Comparison of ENCODE assay signal across 8 cellular contexts in genomic region chr3:112303811-112304325, GRCh38. TPM values are rescaled to one million over a fixed set of nuclear protein-coding genes. Genes with fewer than 3 reads are reported as not detected.
DNase-seq lines count a peak whose midpoint lies in the region; ATAC-seq and TF ChIP-seq lines count a peak whose summit lies in the region.

No MANE protein-coding gene starts in this region.

- H3K4me3 ChIP-seq in GM12875 (ENCODE audit: low read depth, low read length) (peak overlapping the region; percentile 30), lung (no peak overlapping the region), upper lobe of right lung (peak overlapping the region; percentile 33)

- intact Hi-C loops in upper lobe of right lung (cut with DNase I), result no loop called here

- no peaks in the 10 kb centered on the region for H3K4me1 Mint-ChIP-seq in chondrocyte (ENCODE audit: low read depth)

- DNase-seq in cerebellar cortex (ENCODE audit: low spot score) (peak; percentile 31), lung (ENCODE audit: low spot score) (no peak), upper lobe of right lung (no peak), NCI-H1694 treated with DMSO at 0.1 percent for 48 hours (lab: John Stamatoyannopoulos, UW) (no peak), chondrocyte (ENCODE audit: low spot score) (no peak)
- DNase-seq in stimulated activated CD4-positive, alpha-beta T cell treated with anti-CD3 and anti-CD28 coated beads, Interleukin-4, amount 100 ng/mL, for 24 hours, result no peak

- peaks cover 0 to 2% of the 10 kb centered on the region in 2 donors for H3K9me3 ChIP-seq in lung (ENCODE audit: control insufficient read depth in 2 of 2, insufficient read depth in 1 of 2, low read length in 1 of 2)
- H3K9me3 ChIP-seq in upper lobe of right lung, result no peaks in the 10 kb centered on the region

- 8 to 11% methylated on average over 10 of the region's 10 CpGs for WGBS in lung, 2 donors

- no peak overlapping the region for H3K27ac Mint-ChIP-seq in chondrocyte (ENCODE audit: unreplicated experiment)

- peak; percentile 44 for ATAC-seq in HG03139 (IDR thresholded peaks at IDR 0.05; ENCODE audit: unreplicated experiment)
- ATAC-seq in lung (ENCODE audit: insufficient read depth, low FRiP score), result peak; percentile 47
- peak; percentile 46 for ATAC-seq in upper lobe of right lung

- peak overlapping the region in 1 of 2 donors; percentile 23 for H3K27ac ChIP-seq in lung (ENCODE audit: low read depth in 1 of 2, low read length in 1 of 2)
- no peak overlapping the region for H3K27ac ChIP-seq in upper lobe of right lung

- H3K27me3 Mint-ChIP-seq in chondrocyte (ENCODE audit: low read depth), result no peaks in the 10 kb centered on the region

- no peaks in the 10 kb centered on the region for H3K36me3 Mint-ChIP-seq in chondrocyte (ENCODE audit: low read depth)

- no peaks in the 10 kb centered on the region for H3K36me3 ChIP-seq in lung (ENCODE audit: control insufficient read depth in 2 of 2, insufficient read depth in 2 of 2, low read length in 2 of 2)
- no peaks in the 10 kb centered on the region for H3K36me3 ChIP-seq in upper lobe of right lung

- TF ChIP-seq CTCF in GM12875 (IDR thresholded peaks at IDR 0.05; ENCODE audit: borderline replicate concordance, insufficient read depth, low read depth, low read length) (no peak), lung (IDR thresholded peaks at IDR 0.05; ENCODE audit: control extremely low read depth, extremely low read depth) (no peak), upper lobe of right lung (IDR thresholded peaks at IDR 0.05) (no peak), chondrocyte (IDR thresholded peaks at IDR 0.05) (no peak)

- no peaks in the 10 kb centered on the region for H3K9me3 Mint-ChIP-seq in chondrocyte (ENCODE audit: low read depth)

- H3K27me3 ChIP-seq in lung (ENCODE audit: control insufficient read depth, insufficient read depth) (no peaks in the 10 kb centered on the region), upper lobe of right lung (no peaks in the 10 kb centered on the region)

- no peaks in the 10 kb centered on the region for H3K4me1 ChIP-seq in lung (ENCODE audit: control insufficient read depth in 2 of 2, insufficient read depth in 2 of 2, low read length in 2 of 2)
- peaks cover 9% of the 10 kb centered on the region for H3K4me1 ChIP-seq in upper lobe of right lung

- no peak overlapping the region for H3K4me3 Mint-ChIP-seq in chondrocyte (ENCODE audit: unreplicated experiment)

RNA-seq across cellular contexts. Expression of gene SLC9C1, which starts 9.9 kb away (rescaled TPM):
- total RNA-seq in lung (under 1 TPM; 0.12 to 0.28 TPM), upper lobe of right lung (not detected), chondrocyte (0.07 TPM in 1 of 3 replicates, not detected in the others)
- not detected for polyA plus RNA-seq in lung

RNA-seq across cellular contexts. Expression of gene CD200, which starts 29.1 kb away (rescaled TPM):
- total RNA-seq in lung, result 10 to 100 TPM in 1 of 2 donors, 1 to 10 TPM in 1; 4.6 to 21.6 TPM
- polyA plus RNA-seq in lung, result 1 to 10 TPM; 5.7 to 6.4 TPM
- 6.5 TPM for total RNA-seq in upper lobe of right lung
- total RNA-seq in chondrocyte, result 1.7 to 1.8 TPM in 2 of 3 replicates, not detected in the other
